In genomic region chr1:114536043-114536442, GRCh38 we compare ENCODE assay signal across 29 cellular contexts.
"Had no signal": no experiment of that assay in that cellular context is flagged by ENCODE, and none has a peak within 500 bp of the region (broad histone marks: within the 10 kb centered on the region; RNA-seq: fewer than 3 reads in every experiment).

No MANE protein-coding gene starts in this region.

- H3K27me3 ChIP-seq: neutrophil, pancreas, spleen, suprapubic skin, testis, tibial artery, transverse colon, upper lobe of left lung, vagina had no signal

- H3K4me2 ChIP-seq: smooth muscle cell had no signal

- H3K27ac ChIP-seq: neutrophil, pancreas, psoas muscle, skin epidermis, spleen, suprapubic skin, testis, tibial artery, transverse colon, upper lobe of left lung, vagina had no signal

- H3K27ac Mint-ChIP-seq: naive thymus-derived CD8-positive, alpha-beta T cell; natural killer cell treated with Interleukin-12 subunit alpha and Interleukin-12 subunit beta and Interleukin-15 and Interleukin-18, amount 100 ng/mL, for 72 hours; nephron progenitor cell; stimulated activated memory B cell treated with anti-CD40 and anti-IgM and Interleukin-4, amounts not matched to agents 10 μg/mL and 1 μg/mL and 100 μg/mL, for 72 hours had no signal

- FAIRE-seq: pancreas had no signal

- H3K36me3 Mint-ChIP-seq: naive thymus-derived CD8-positive, alpha-beta T cell; natural killer cell treated with Interleukin-12 subunit alpha and Interleukin-12 subunit beta and Interleukin-15 and Interleukin-18, amount 100 ng/mL, for 72 hours; stimulated activated memory B cell treated with anti-CD40 and anti-IgM and Interleukin-4, amounts not matched to agents 10 μg/mL and 1 μg/mL and 100 μg/mL, for 72 hours had no signal

- H3K27me3 Mint-ChIP-seq: stimulated activated memory B cell treated with anti-CD40 and anti-IgM and Interleukin-4, amounts not matched to agents 10 μg/mL and 1 μg/mL and 100 μg/mL, for 72 hours; stimulated activated naive CD8-positive, alpha-beta T cell treated with anti-CD3 and anti-CD28 coated beads, Interleukin-15, amount 100 ng/mL, for 72 hours had no signal

- H3K9me3 Mint-ChIP-seq: naive thymus-derived CD8-positive, alpha-beta T cell; natural killer cell treated with Interleukin-12 subunit alpha and Interleukin-12 subunit beta and Interleukin-15 and Interleukin-18, amount 100 ng/mL, for 72 hours; neural crest cell; stimulated activated memory B cell treated with anti-CD40 and anti-IgM and Interleukin-4, amounts not matched to agents 10 μg/mL and 1 μg/mL and 100 μg/mL, for 72 hours; stimulated activated naive CD8-positive, alpha-beta T cell treated with anti-CD3 and anti-CD28 coated beads, Interleukin-15, amount 100 ng/mL, for 72 hours had no signal

- H3K4me3 ChIP-seq: pancreas, psoas muscle, skin epidermis, smooth muscle cell, spleen, suprapubic skin, testis, tibial artery, transverse colon, upper lobe of left lung, vagina had no signal

- H3K4me1 ChIP-seq: pancreas, psoas muscle, spleen, suprapubic skin, testis, tibial artery, transverse colon, upper lobe of left lung, vagina had no signal

- DNase-seq: naive thymus-derived CD8-positive, alpha-beta T cell; nephron progenitor cell; nucleus accumbens; pancreas; psoas muscle; right cardiac atrium; spleen; stimulated activated CD4-positive, alpha-beta T cell treated with anti-CD3 and anti-CD28 coated beads, Interleukin-12 subunit alpha, Interleukin-12 subunit beta, amount 100 ng/mL, for 4 hours; stimulated activated CD4-positive, alpha-beta T cell treated with anti-CD3 and anti-CD28 coated beads, Interleukin-1b, Interleukin-23, amount 100 ng/mL, for 48 hours; stimulated activated CD4-positive, alpha-beta T cell treated with anti-CD3 and anti-CD28 coated beads, Interleukin-4, amount 100 ng/mL, for 1 hour; stimulated activated CD4-positive, alpha-beta T cell treated with anti-CD3 and anti-CD28 coated beads, Interleukin-4, amount 100 ng/mL, for 4 hours; stimulated activated CD8-positive, alpha-beta memory T cell treated with anti-CD3 and anti-CD28 coated beads, Interleukin-4, amount 100 ng/mL, for 48 hours; stimulated activated naive CD4-positive, alpha-beta T cell; stimulated activated naive CD8-positive, alpha-beta T cell treated with anti-CD3 and anti-CD28 coated beads, Interleukin-15, amount 100 ng/mL, for 72 hours; stimulated activated naive CD8-positive, alpha-beta T cell treated with anti-CD3 and anti-CD28 coated beads, Interleukin-15, Interleukin-2, amounts not matched to agents 100 U/mL and 50 U/mL, for 24 hours; substantia nigra; testis; tibial artery; transverse colon; upper lobe of left lung had no signal

- H3K9me3 ChIP-seq: neutrophil, pancreas, psoas muscle, spleen, suprapubic skin, testis, tibial artery, transverse colon, upper lobe of left lung, vagina had no signal

- H3K36me3 ChIP-seq: neutrophil, pancreas, spleen, suprapubic skin, tibial artery, transverse colon, upper lobe of left lung, vagina had no signal

- ATAC-seq: naive thymus-derived CD8-positive, alpha-beta T cell; natural killer cell treated with Interleukin-12 subunit alpha and Interleukin-12 subunit beta and Interleukin-15 and Interleukin-18, amount 100 ng/mL, for 72 hours; pancreas; psoas muscle; right cardiac atrium; sciatic nerve; stimulated activated memory B cell treated with anti-CD40 and anti-IgM and Interleukin-4, amounts not matched to agents 10 μg/mL and 1 μg/mL and 100 μg/mL, for 72 hours; stimulated activated naive CD8-positive, alpha-beta T cell treated with anti-CD3 and anti-CD28 coated beads, Interleukin-15, amount 100 ng/mL, for 72 hours; stimulated activated naive CD8-positive, alpha-beta T cell treated with anti-CD3 and anti-CD28 coated beads, Interleukin-15, Interleukin-2, amounts not matched to agents 100 U/mL and 50 U/mL, for 24 hours had no signal

- H3K4me3 Mint-ChIP-seq: naive thymus-derived CD8-positive, alpha-beta T cell; natural killer cell treated with Interleukin-12 subunit alpha and Interleukin-12 subunit beta and Interleukin-15 and Interleukin-18, amount 100 ng/mL, for 72 hours; nephron progenitor cell; neural crest cell; stimulated activated memory B cell treated with anti-CD40 and anti-IgM and Interleukin-4, amounts not matched to agents 10 μg/mL and 1 μg/mL and 100 μg/mL, for 72 hours; stimulated activated naive CD8-positive, alpha-beta T cell treated with anti-CD3 and anti-CD28 coated beads, Interleukin-15, amount 100 ng/mL, for 72 hours had no signal

- H3K4me1 Mint-ChIP-seq: nephron progenitor cell, neural crest cell had no signal
